Comparison of ENCODE assay signal across 8 cellular contexts in genomic region chrX:149504226-149504914, GRCh38. TPM values are rescaled to one million over a fixed set of nuclear protein-coding genes. Genes with fewer than 3 reads are reported as not detected.
A peak's percentile ranks its signal among the peaks of the same experiment; 100 is the strongest.
DNase-seq lines count a peak whose midpoint lies in the region; ATAC-seq and TF ChIP-seq lines count a peak whose summit lies in the region.

No MANE protein-coding gene starts in this region.

- ATAC-seq in GM21529 (IDR thresholded peaks at IDR 0.05; ENCODE audit: unreplicated experiment) (peak; percentile 46), lung (ENCODE audit: insufficient read depth, low FRiP score) (no peak)

- H3K4me1 ChIP-seq in lung (ENCODE audit: control insufficient read depth in 2 of 2, insufficient read depth in 2 of 2, low read length in 2 of 2): peaks cover 5 to 9% of the 10 kb centered on the region in 2 donors

- 34 to 47% methylated on average over 10 of the region's 10 CpGs for WGBS in lung, 2 donors

- H3K4me3 ChIP-seq in WI38 (ENCODE audit: low read depth, low read length) (peak overlapping the region; percentile 60), lung (peak overlapping the region; percentile 79)

- H3K9me3 ChIP-seq in KOPT-K1 (ENCODE audit: insufficient read depth, low read length, poor library complexity, severe bottlenecking) (no peaks in the 10 kb centered on the region), lung (ENCODE audit: control insufficient read depth in 2 of 2, insufficient read depth in 1 of 2, low read length in 1 of 2) (no peaks in the 10 kb centered on the region)

- no peaks in the 10 kb centered on the region for H3K27me3 ChIP-seq in lung (ENCODE audit: control insufficient read depth, insufficient read depth)

- peak overlapping the region; percentile 50 for H3K27ac ChIP-seq in KOPT-K1 (ENCODE audit: low read depth, low read length, poor library complexity, severe bottlenecking)
- peak overlapping the region; percentile 97 to 98 for H3K27ac ChIP-seq in lung (ENCODE audit: low read depth in 1 of 2, low read length in 1 of 2)

- DNase-seq in ELF-1 (ENCODE audit: low read depth, low spot score): peak; percentile 62
- DNase-seq in cerebellar cortex (ENCODE audit: low spot score): peak; percentile 40
- DNase-seq in lung (ENCODE audit: low spot score): no peak
- DNase-seq in stimulated activated naive CD4-positive, alpha-beta T cell treated with Interleukin-2 at 50 U/mL for 16 hours (lab: John Stamatoyannopoulos, UW): peak; percentile 61
- no peak for DNase-seq in NOMO-1 (lab: John Stamatoyannopoulos, UW; ENCODE audit: unreplicated experiment in 2 of 2)

- H3K36me3 ChIP-seq in KOPT-K1 (ENCODE audit: insufficient read depth, low read length): peaks cover 30% of the 10 kb centered on the region
- H3K36me3 ChIP-seq in lung (ENCODE audit: control insufficient read depth in 2 of 2, insufficient read depth in 2 of 2, low read length in 2 of 2): peaks cover 7 to 13% of the 10 kb centered on the region in 2 donors

- TF ChIP-seq CTCF in WI38 (IDR thresholded peaks at IDR 0.05; ENCODE audit: low read depth, low read length) (no peak), lung (IDR thresholded peaks at IDR 0.05; ENCODE audit: control extremely low read depth, extremely low read depth) (no peak)

RNA-seq across cellular contexts. Expression of gene IDS, which starts 0.7 kb away (rescaled TPM):
- 100 to 1,000 TPM in 1 of 2 donors, 10 to 100 TPM in 1; 39.8 to 100 TPM for total RNA-seq in lung
- 10 to 100 TPM; 32.0 to 58.6 TPM for polyA plus RNA-seq in lung

RNA-seq across cellular contexts. Expression of gene EOLA1, which starts 36.4 kb away (rescaled TPM):
- total RNA-seq in lung: 10 to 100 TPM; 11.5 to 19.3 TPM
- 10 to 100 TPM; 17.7 to 19.9 TPM for polyA plus RNA-seq in lung

RNA-seq across cellular contexts. Expression of gene HSFX3, which starts 45.4 kb away (rescaled TPM):
- not detected for total RNA-seq in lung
- not detected for polyA plus RNA-seq in lung

Comparison
In these comparisons a context has a peak if more than half of its experiments do, and no peak if none do; other contexts are left out.
1. DNase-seq: peak in ELF-1 (single experiment), cerebellar cortex (single experiment) and stimulated activated naive CD4-positive, alpha-beta T cell treated with Interleukin-2 at 50 U/mL for 16 hours (single experiment); none in lung (single experiment) and NOMO-1 (0 of 2).